In the genomic region with DNA sequence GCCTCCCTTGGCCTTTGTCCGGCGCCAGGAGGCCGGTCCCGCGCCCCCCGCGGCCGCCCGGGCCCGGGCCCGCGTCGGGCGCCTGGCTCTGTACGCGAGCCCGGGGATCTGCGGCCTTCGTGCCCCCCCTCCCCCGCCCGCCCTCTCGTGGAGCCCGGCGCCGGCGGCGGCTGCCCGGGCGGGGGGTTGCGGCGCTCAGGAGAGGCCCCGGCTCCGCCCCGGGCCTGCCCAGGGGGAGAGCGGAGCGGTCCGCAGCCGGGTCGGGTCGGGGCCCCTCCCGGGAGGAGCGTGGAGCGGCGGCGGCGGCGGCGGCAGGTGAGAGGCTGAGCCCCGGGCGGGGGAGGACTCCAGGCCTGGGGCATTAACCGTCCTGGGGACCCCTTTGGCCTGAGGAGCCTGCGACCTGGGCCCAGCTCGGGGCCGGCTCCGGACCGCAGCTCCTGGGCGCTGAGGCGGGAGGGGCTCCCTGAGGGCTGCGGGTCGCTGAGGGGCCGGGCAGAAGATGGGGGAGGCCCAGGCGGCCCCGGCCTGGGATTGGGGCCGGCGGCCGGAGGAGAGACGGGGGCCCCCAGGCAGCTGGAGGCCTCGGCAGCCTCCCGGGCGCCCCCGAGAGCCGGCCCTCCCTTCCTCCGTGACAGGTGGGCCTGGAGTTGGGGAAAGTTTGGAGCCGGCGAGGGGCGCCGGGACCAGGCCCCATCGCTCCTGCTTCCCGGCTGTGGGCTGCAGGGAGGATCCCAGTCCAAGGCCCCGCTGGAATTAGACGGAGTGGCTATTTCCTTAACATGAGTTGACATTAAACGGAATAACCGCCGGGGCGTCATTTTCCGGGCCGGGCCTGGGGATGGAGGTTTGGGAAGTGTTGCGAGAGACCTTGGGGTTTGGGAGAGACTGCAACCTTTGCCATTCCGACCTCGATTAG, we compare ENCODE assay signal across 8 cellular contexts. TPM values are rescaled to one million over a fixed set of nuclear protein-coding genes. Genes with fewer than 3 reads are reported as not detected.
A peak's percentile ranks its signal among the peaks of the same experiment; 100 is the strongest.
DNase-seq lines count a peak whose midpoint lies in the region; ATAC-seq and TF ChIP-seq lines count a peak whose summit lies in the region.
"Not testable (repeated sequence)": the region's sequence is repeated elsewhere in the genome, so short reads cannot be mapped to it uniquely, and the experiment has no call there.

No MANE protein-coding gene starts in this region.

- POLR2A ChIA-PET in WTC11 (lab: Charles Lee): not testable (repeated sequence)

- H3K9me3 Mint-ChIP-seq in WTC11, brain: not testable (repeated sequence)

- not testable (repeated sequence) for H3K36me3 ChIP-seq in right atrium auricular region, thoracic aorta

- H3K4me3 Mint-ChIP-seq in WTC11 (peak overlapping the region; percentile 94), brain (peak overlapping the region; percentile 92 to 98 (median 96))

- not testable (repeated sequence) for H3K9me3 ChIP-seq in right atrium auricular region, thoracic aorta

- not testable (repeated sequence) for H3K27me3 ChIP-seq in right atrium auricular region; thoracic aorta (replicated peaks; ENCODE audit: insufficient read depth)

- H3K27ac Mint-ChIP-seq in WTC11 (peak overlapping the region; percentile 96), brain (peak overlapping the region; percentile 94 to 99 (median 98))

- H3K27ac ChIP-seq in right atrium auricular region (peak overlapping the region; percentile 86 to 96), thoracic aorta (peak overlapping the region; percentile 88 to 91)

- TF ChIP-seq CTCF in GM10266 (IDR thresholded peaks at IDR 0.05; ENCODE audit: control insufficient read depth, insufficient read depth, low read depth, missing control alignments); HFF-Myc (IDR thresholded peaks at IDR 0.05; ENCODE audit: low read depth, low read length, missing control alignments); WTC11 (IDR thresholded peaks at IDR 0.05); brain (conservative IDR thresholded peaks at IDR 0.05); right atrium auricular region (IDR thresholded peaks at IDR 0.05); thoracic aorta (IDR thresholded peaks at IDR 0.05): not testable (repeated sequence)

- peak; percentile 33 for ATAC-seq in WTC11
- peak; percentile 14 for ATAC-seq in thoracic aorta (ENCODE audit: insufficient number of reproducible peaks, low FRiP score, low read depth)

- H3K4me1 Mint-ChIP-seq in WTC11 (peaks cover 21% of the 10 kb centered on the region), brain (peaks cover 43% of the 10 kb centered on the region)

- CTCF ChIA-PET in WTC11 (lab: Charles Lee): interaction anchor here (0.6 kb wide), 1 partner anchor 245 kb away, joined by 3 read pairs; no protein-coding TSS in a partner anchor

- DNase-seq in GM10266 (ENCODE audit: extremely low spot score): peak; percentile 40
- not testable (repeated sequence) for DNase-seq in HFF-Myc (ENCODE audit: extremely low read depth, low read depth); thoracic aorta (ENCODE audit: low spot score)
- peak; percentile 9 for DNase-seq in LHCN-M2 (ENCODE audit: low read depth)
- peak; percentile 54 for DNase-seq in WTC11 (ENCODE audit: low spot score)
- DNase-seq in right atrium auricular region (ENCODE audit: low spot score): peak; percentile 59
- peak; percentile 18 for DNase-seq in occipital lobe (lab: John Stamatoyannopoulos, UW)

- H3K4me3 ChIP-seq in HFF-Myc (replicated peaks; ENCODE audit: low read depth, low read length) (peak overlapping the region; percentile 69), right atrium auricular region (peak overlapping the region; percentile 81 to 95), thoracic aorta (peak overlapping the region; percentile 82)

- H3K36me3 Mint-ChIP-seq in WTC11 (peaks cover 19% of the 10 kb centered on the region), brain (peaks cover 39% of the 10 kb centered on the region)

- not testable (repeated sequence) for H3K27me3 Mint-ChIP-seq in WTC11 (ENCODE audit: low read depth); brain

- H3K4me1 ChIP-seq in right atrium auricular region (peaks cover 0 to 31% of the 10 kb centered on the region in 2 donors), thoracic aorta (ENCODE audit: control insufficient read depth in 1 of 2, low read depth in 2 of 2) (peaks cover 16 to 40% of the 10 kb centered on the region in 2 donors)

TF ChIP-seq in WTC11, 78 proteins besides CTCF, POLR2A, EP300 and RAD21:
- TF ChIP-seq, protein P1, sequence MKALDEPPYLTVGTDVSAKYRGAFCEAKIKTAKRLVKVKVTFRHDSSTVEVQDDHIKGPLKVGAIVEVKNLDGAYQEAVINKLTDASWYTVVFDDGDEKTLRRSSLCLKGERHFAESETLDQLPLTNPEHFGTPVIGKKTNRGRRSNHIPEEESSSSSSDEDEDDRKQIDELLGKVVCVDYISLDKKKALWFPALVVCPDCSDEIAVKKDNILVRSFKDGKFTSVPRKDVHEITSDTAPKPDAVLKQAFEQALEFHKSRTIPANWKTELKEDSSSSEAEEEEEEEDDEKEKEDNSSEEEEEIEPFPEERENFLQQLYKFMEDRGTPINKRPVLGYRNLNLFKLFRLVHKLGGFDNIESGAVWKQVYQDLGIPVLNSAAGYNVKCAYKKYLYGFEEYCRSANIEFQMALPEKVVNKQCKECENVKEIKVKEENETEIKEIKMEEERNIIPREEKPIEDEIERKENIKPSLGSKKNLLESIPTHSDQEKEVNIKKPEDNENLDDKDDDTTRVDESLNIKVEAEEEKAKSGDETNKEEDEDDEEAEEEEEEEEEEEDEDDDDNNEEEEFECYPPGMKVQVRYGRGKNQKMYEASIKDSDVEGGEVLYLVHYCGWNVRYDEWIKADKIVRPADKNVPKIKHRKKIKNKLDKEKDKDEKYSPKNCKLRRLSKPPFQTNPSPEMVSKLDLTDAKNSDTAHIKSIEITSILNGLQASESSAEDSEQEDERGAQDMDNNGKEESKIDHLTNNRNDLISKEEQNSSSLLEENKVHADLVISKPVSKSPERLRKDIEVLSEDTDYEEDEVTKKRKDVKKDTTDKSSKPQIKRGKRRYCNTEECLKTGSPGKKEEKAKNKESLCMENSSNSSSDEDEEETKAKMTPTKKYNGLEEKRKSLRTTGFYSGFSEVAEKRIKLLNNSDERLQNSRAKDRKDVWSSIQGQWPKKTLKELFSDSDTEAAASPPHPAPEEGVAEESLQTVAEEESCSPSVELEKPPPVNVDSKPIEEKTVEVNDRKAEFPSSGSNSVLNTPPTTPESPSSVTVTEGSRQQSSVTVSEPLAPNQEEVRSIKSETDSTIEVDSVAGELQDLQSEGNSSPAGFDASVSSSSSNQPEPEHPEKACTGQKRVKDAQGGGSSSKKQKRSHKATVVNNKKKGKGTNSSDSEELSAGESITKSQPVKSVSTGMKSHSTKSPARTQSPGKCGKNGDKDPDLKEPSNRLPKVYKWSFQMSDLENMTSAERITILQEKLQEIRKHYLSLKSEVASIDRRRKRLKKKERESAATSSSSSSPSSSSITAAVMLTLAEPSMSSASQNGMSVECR (CRISPR knock-in tag; IDR thresholded peaks at IDR 0.05; ENCODE audit: borderline replicate concordance): 0 out of 2 replicates have a peak, but pooled peaks have one; percentile 42
- TF ChIP-seq, protein P2, sequence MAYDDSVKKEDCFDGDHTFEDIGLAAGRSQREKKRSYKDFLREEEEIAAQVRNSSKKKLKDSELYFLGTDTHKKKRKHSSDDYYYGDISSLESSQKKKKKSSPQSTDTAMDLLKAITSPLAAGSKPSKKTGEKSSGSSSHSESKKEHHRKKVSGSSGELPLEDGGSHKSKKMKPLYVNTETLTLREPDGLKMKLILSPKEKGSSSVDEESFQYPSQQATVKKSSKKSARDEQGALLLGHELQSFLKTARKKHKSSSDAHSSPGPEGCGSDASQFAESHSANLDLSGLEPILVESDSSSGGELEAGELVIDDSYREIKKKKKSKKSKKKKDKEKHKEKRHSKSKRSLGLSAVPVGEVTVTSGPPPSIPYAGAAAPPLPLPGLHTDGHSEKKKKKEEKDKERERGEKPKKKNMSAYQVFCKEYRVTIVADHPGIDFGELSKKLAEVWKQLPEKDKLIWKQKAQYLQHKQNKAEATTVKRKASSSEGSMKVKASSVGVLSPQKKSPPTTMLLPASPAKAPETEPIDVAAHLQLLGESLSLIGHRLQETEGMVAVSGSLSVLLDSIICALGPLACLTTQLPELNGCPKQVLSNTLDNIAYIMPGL (CRISPR knock-in tag; IDR thresholded peaks at IDR 0.05): peak; percentile 46; the same call in 1 of the 2 replicates

RNA-seq across cellular contexts. Expression of gene TLK2, which starts 0.6 kb away (rescaled TPM):
- total RNA-seq in LHCN-M2 (2014; rRNA removed) (38.3 and 38.7 TPM in 2 replicates), WTC11 (2021) (38.0 to 42.9 TPM (median 39.4 TPM) in 3 replicates), right atrium auricular region (10 to 100 TPM; 22.3 to 28.3 TPM), occipital lobe (63.5 TPM), thoracic aorta (10 to 100 TPM; 45.2 to 71.5 TPM)
- polyA plus RNA-seq in LHCN-M2 (2012): 15.2 TPM
- 27.3 TPM for polyA plus RNA-seq in brain (ENCODE audit: insufficient read depth, low read depth, low replicate concordance)

RNA-seq across cellular contexts. Expression of gene METTL2A, which starts 55.5 kb away (rescaled TPM):
- total RNA-seq in LHCN-M2 (2014; rRNA removed): 17.8 and 23.1 TPM in 2 replicates
- 12.2 TPM for polyA plus RNA-seq in LHCN-M2 (2012)
- 29.5 to 33.6 TPM (median 29.6 TPM) in 3 replicates for total RNA-seq in WTC11 (2021)
- polyA plus RNA-seq in brain (ENCODE audit: insufficient read depth, low read depth, low replicate concordance): 23.9 TPM
- 10 to 100 TPM; 11.3 to 11.9 TPM for total RNA-seq in right atrium auricular region
- total RNA-seq in occipital lobe: 42.3 TPM
- total RNA-seq in thoracic aorta: 10 to 100 TPM in 1 of 2 donors, 1 to 10 TPM in 1; 7.2 to 22.0 TPM
